9 cellular contexts compared by ENCODE assay signal in genomic region chr13:52846567-52847321, GRCh38. TPM values are rescaled to one million over a fixed set of nuclear protein-coding genes. Genes with fewer than 3 reads are reported as not detected.
DNase-seq lines count a peak whose midpoint lies in the region; ATAC-seq and TF ChIP-seq lines count a peak whose summit lies in the region.
"Had no signal": no experiment of that assay in that cellular context is flagged by ENCODE, and none has a peak within 500 bp of the region (broad histone marks: within the 10 kb centered on the region; RNA-seq: fewer than 3 reads in every experiment).

No MANE protein-coding gene starts in this region.

- peaks cover 5 to 37% (median 12%) of the 10 kb centered on the region in 4 donors for H3K9me3 ChIP-seq in stomach

- WGBS in stomach, 5 donors, result 1 to 15% (median 10%) methylated on average over 11 to 100 of the region's 100 CpGs

- TF ChIP-seq CTCF in brain microvascular endothelial cell (IDR thresholded peaks at IDR 0.05; ENCODE audit: low read depth, low read length, missing control alignments) (peak; percentile 36), stomach (IDR thresholded peaks at IDR 0.05) (peak in 2 of 7 experiments; percentile 7 to 14)

- H3K36me3 ChIP-seq in brain microvascular endothelial cell (replicated peaks) (no peaks in the 10 kb centered on the region), stomach (no peaks in the 10 kb centered on the region)

- intact Hi-C loops in stomach (cut with DNase I; ENCODE audit: low total_unique reads), result no loop called here

- no peak overlapping the region for H3K27ac ChIP-seq in brain microvascular endothelial cell
- no peak overlapping the region for H3K27ac ChIP-seq in stomach
- H3K27ac ChIP-seq: 22Rv1 had no signal

- no peak for TF ChIP-seq POLR2A in stomach (IDR thresholded peaks at IDR 0.05)

- in situ Hi-C loops in brain microvascular endothelial cell (cut with HindIII; ENCODE audit: low pct_ligation_motif_present, low sequenced_read_pairs), result no loop called here

- H3K4me3 ChIP-seq in brain microvascular endothelial cell (ENCODE audit: low read depth, low read length), result no peak overlapping the region
- H3K4me3 ChIP-seq in stomach, result peak overlapping the region in 3 of 4 donors; percentile 4 to 29 (median 27)

- H3K4me1 ChIP-seq in stomach, result peaks cover 23 to 66% (median 49%) of the 10 kb centered on the region in 4 donors

- ATAC-seq in HG02642 (IDR thresholded peaks at IDR 0.05; ENCODE audit: poor library complexity, unreplicated experiment) (no peak), GM21576 (IDR thresholded peaks at IDR 0.05; ENCODE audit: unreplicated experiment) (no peak), HG02885 (IDR thresholded peaks at IDR 0.05; ENCODE audit: poor library complexity, unreplicated experiment) (no peak)

- DNase-seq in DMS 273 (lab: John Stamatoyannopoulos, UW; ENCODE audit: unreplicated experiment) (peak; percentile 69), DMS 273 treated with DMSO at 0.1 percent for 48 hours (lab: John Stamatoyannopoulos, UW) (no peak), brain microvascular endothelial cell (no peak), iris pigment epithelial cell (ENCODE audit: low read depth) (peak; percentile 10), stomach (no peak)

- H3K27me3 ChIP-seq in brain microvascular endothelial cell (replicated peaks), result peaks cover 63% of the 10 kb centered on the region
- peaks cover 39 to 99% (median 77%) of the 10 kb centered on the region in 3 donors for H3K27me3 ChIP-seq in stomach

- TF ChIP-seq EP300 in stomach (IDR thresholded peaks at IDR 0.05), result no peak

RNA-seq across cellular contexts. Expression of gene PCDH8, which starts 1.7 kb away (rescaled TPM):
- under 1 TPM in 1 of 5 donors, not detected in 4; 0.18 TPM for total RNA-seq in stomach
- polyA plus RNA-seq in stomach, result under 1 TPM; 0.15 to 0.23 (median 0.19) TPM

Comparison
In these comparisons a context has a peak if more than half of its experiments do, and no peak if none do; other contexts are left out.
1. DNase-seq: peak in DMS 273 (single experiment) and iris pigment epithelial cell (single experiment); none in DMS 273 treated with DMSO at 0.1 percent for 48 hours (single experiment), brain microvascular endothelial cell (single experiment) and stomach (single experiment).